ENCODE assay signal across 18 cellular contexts in genomic region chr7:133851416-133851815, GRCh38.
DNase-seq lines count a peak whose midpoint lies in the region; ATAC-seq and TF ChIP-seq lines count a peak whose summit lies in the region.
"Had no signal": no experiment of that assay in that cellular context is flagged by ENCODE, and none has a peak within 500 bp of the region (broad histone marks: within the 10 kb centered on the region; RNA-seq: fewer than 3 reads in every experiment).

No MANE protein-coding gene starts in this region.

- no peak for TF ChIP-seq CTCF in epithelial cell of esophagus (IDR thresholded peaks at IDR 0.05; ENCODE audit: insufficient read depth, low read depth, low read length, missing control alignments)
- TF ChIP-seq CTCF in esophagus muscularis mucosa (IDR thresholded peaks at IDR 0.05): no peak

- CTCF ChIA-PET in T-cell (lab: Charles Lee): no interaction called here

- in situ Hi-C loops in Caki2 (cut with HindIII; ENCODE audit: low pct_unique_long_range_greater_than_20kb, low sequenced_read_pairs): no loop called here

- H3K27ac Mint-ChIP-seq in T-cell: no peak overlapping the region

- WGBS in esophagus muscularis mucosa: 91% methylated on average over 2 of the region's 2 CpGs

- DNase-seq in Caki2 (ENCODE audit: low read depth): peak; percentile 14
- peak; percentile 19 for DNase-seq in LHCN-M2 (ENCODE audit: low read depth)
- DNase-seq in epithelial cell of esophagus (ENCODE audit: low read depth): peak; percentile 20
- DNase-seq in myocyte (ENCODE audit: low read depth): peak; percentile 26
- DNase-seq in NCI-H1930 (lab: John Stamatoyannopoulos, UW): no peak
- DNase-seq in T-cell: no peak
- DNase-seq in esophagus muscularis mucosa (ENCODE audit: extremely low spot score): no peak
- DNase-seq: C1 segment of cervical spinal cord, DMS 273 treated with DMSO at 0.1 percent for 48 hours, GF-D8, NCI-H1436, NCI-H2081, NCI-H748 treated with DMSO at 0.1 percent for 48 hours, OCI-M1 had no signal

- no peaks in the 10 kb centered on the region for H3K36me3 ChIP-seq in esophagus muscularis mucosa
- H3K36me3 ChIP-seq: SJSA1 had no signal

- ATAC-seq in T-cell (replicated peaks in 1 of 4) (no peak), GM19324 (IDR thresholded peaks at IDR 0.05; ENCODE audit: low FRiP score, unreplicated experiment) (no peak)

- POLR2A ChIA-PET in T-cell (lab: Charles Lee): no interaction called here

- H3K27me3 ChIP-seq in esophagus muscularis mucosa: no peaks in the 10 kb centered on the region
- H3K27me3 ChIP-seq: SJSA1 had no signal

- H3K36me3 Mint-ChIP-seq in T-cell: peaks cover 22% of the 10 kb centered on the region

- H3K9me3 Mint-ChIP-seq in T-cell: no peaks in the 10 kb centered on the region

- H3K4me3 Mint-ChIP-seq in T-cell: no peak overlapping the region

- no peak for TF ChIP-seq EP300 in esophagus muscularis mucosa (IDR thresholded peaks at IDR 0.05)

- no peaks in the 10 kb centered on the region for H3K27me3 Mint-ChIP-seq in T-cell

- H3K4me1 Mint-ChIP-seq in T-cell: no peaks in the 10 kb centered on the region

- no peaks in the 10 kb centered on the region for H3K9me3 ChIP-seq in esophagus muscularis mucosa
- H3K9me3 ChIP-seq: SJSA1 had no signal

- intact Hi-C loops in esophagus muscularis mucosa (cut with DNase I): no loop called here

- H3K4me3 ChIP-seq in epithelial cell of esophagus (ENCODE audit: low read length) (no peak overlapping the region), esophagus muscularis mucosa (no peak overlapping the region)
- H3K4me3 ChIP-seq: SJSA1 had no signal

- TF ChIP-seq POLR2A in esophagus muscularis mucosa (IDR thresholded peaks at IDR 0.05; ENCODE audit: low read depth): no peak

- no peak overlapping the region for H3K27ac ChIP-seq in esophagus muscularis mucosa (replicated peaks in 1 of 4)
- H3K27ac ChIP-seq: HL-60, RWPE1, SJSA1 had no signal

- H3K4me1 ChIP-seq in esophagus muscularis mucosa: peaks cover 3 to 10% (median 6%) of the 10 kb centered on the region in 4 donors

Comparison
In these comparisons a context has a peak if more than half of its experiments do, and no peak if none do; other contexts are left out.
1. DNase-seq: peak in Caki2 (single experiment), LHCN-M2 (single experiment), epithelial cell of esophagus (single experiment) and myocyte (single experiment); none in NCI-H1930 (0 of 2), T-cell (0 of 34) and esophagus muscularis mucosa (single experiment).